In the genomic region with DNA sequence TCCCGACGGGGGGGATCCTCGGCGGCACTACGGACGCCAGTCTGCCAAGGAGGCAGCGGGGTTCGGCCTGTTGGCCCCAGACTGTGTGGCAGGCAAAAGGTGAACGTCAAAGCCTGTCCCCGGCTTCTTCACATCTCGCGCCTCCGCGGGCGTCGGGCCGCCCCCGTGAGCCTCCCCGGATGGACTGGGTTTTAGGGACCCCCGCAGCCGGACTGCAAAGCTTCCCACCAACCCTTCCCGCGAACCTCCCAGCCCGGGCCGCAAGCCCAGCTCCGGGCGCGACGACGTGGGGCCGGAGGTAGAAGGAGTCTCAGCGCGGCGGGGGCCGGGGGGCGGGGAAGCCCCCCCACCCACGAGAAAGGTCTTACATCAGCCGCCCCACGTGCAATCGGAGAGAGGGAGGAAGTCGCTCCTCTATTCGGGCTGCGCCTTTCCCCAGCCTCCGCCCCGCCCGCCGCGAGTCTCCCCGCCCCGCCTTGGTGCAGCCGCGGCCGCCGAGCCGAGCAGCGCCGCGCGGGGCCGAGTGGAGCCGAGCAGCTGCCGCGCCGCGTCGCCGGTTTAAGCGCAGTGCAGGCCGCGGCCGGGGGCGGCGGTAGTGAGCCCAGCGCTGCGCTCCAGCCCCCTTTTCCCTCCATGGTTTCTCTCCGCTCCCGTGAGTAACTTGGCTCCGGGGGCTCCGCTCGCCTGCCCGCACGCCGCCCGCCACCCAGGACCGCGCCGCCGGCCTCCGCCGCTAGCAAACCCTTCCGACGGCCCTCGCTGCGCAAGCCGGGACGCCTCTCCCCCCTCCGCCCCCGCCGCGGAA, we compare ENCODE assay signal across 8 cellular contexts.
DNase-seq lines count a peak whose midpoint lies in the region; ATAC-seq and TF ChIP-seq lines count a peak whose summit lies in the region.

Gene ANP32B, plus strand, starts transcription at position 623 of the 805 bp plus-strand sequence. CDS start 215 bp downstream, outside the sequence.

- H3K4me1 ChIP-seq in muscle layer of colon (ENCODE audit: insufficient read depth, low read length) = peaks cover 54% of the 10 kb centered on the region

- no peaks in the 10 kb centered on the region for H3K27me3 ChIP-seq in muscle layer of colon (ENCODE audit: control insufficient read depth in 1 of 2, insufficient read depth in 2 of 2, low read length in 2 of 2)

- H3K9me3 ChIP-seq in muscle layer of colon (ENCODE audit: low read length) = no peaks in the 10 kb centered on the region

- peak; percentile 67 for ATAC-seq in GM21515 (IDR thresholded peaks at IDR 0.05; ENCODE audit: unreplicated experiment)

- peak within 1 kb of the TSS; percentile 76 to 84 for H3K4me3 ChIP-seq in muscle layer of colon (ENCODE audit: low read depth in 1 of 2, low read length in 2 of 2)

- H3K27ac ChIP-seq in muscle layer of colon (ENCODE audit: low read depth, low read length) = peak within 1 kb of the TSS; percentile 92

- H3K36me3 ChIP-seq in muscle layer of colon (ENCODE audit: insufficient read depth, low read length) = no peaks in the 10 kb centered on the region

- TF ChIP-seq POLR2A in erythroblast (IDR thresholded peaks at IDR 0.05; ENCODE audit: low read length) = peak; percentile 84

- peak; percentile 71 for DNase-seq in DMS153 (lab: John Stamatoyannopoulos, UW)
- peak; percentile 87 for DNase-seq in HuH-7.5 (ENCODE audit: low spot score)
- peak; percentile 59 for DNase-seq in OCI-M2 (lab: John Stamatoyannopoulos, UW; ENCODE audit: unreplicated experiment)
- DNase-seq in activated T-cell treated with anti-CD3 and anti-CD28 coated beads, Interleukin-2, amount 50 U/mL, for 1 hour = peak; percentile 95
- peak; percentile 95 to 99 for DNase-seq in erythroblast (lab: John Stamatoyannopoulos, UW)
- peak; percentile 86 to 87 for DNase-seq in stimulated activated CD8-positive, alpha-beta memory T cell treated with anti-CD3 and anti-CD28 coated beads, Interleukin-7, amount 100 ng/mL, for 1 hour (ENCODE audit: low read depth in 2 of 2)

- H3K9ac ChIP-seq in muscle layer of colon (ENCODE audit: low read length) = peak within 1 kb of the TSS; percentile 78

Comparison
In these comparisons a context has a peak if more than half of its experiments do, and no peak if none do; other contexts are left out.
1. Peak in every context shown above with its lines: DNase-seq, ATAC-seq, H3K4me3 ChIP-seq and H3K27ac ChIP-seq.